Comparison of ENCODE assay signal across 8 cellular contexts in the genomic region with DNA sequence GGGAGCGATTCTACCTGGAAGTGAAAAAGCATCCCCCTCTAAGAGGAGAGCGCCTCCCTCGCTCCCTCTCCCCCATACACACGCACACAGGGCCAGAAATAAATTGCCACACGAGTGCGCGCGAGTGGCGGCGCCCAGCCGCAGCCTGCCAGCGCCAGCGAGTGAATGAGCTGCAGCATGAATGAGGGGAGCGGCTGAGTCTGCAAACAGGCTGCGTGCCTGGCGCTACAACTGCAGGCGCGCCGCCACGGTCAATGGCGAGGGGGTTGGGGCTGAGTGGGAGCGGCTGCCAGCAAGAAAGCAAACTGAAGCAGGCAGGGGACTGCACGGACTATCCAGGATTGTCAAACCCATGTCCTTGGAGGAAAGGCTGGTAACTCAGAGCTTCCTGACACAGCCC. TPM values are rescaled to one million over a fixed set of nuclear protein-coding genes. Genes with fewer than 3 reads are reported as not detected.
DNase-seq lines count a peak whose midpoint lies in the region; ATAC-seq, FAIRE-seq and TF ChIP-seq lines count a peak whose summit lies in the region.

No MANE protein-coding gene starts in this region.

- peak in 1 of 2 experiments; percentile 8 for TF ChIP-seq CTCF in Caco-2 (IDR thresholded peaks at IDR 0.05; ENCODE audit: insufficient read depth in 1 of 2, low read depth in 1 of 2, low read length in 1 of 2, severe bottlenecking in 1 of 2, unreplicated experiment in 1 of 2)
- TF ChIP-seq CTCF in chondrocyte (IDR thresholded peaks at IDR 0.05) = peak; percentile 14
- no peak for TF ChIP-seq CTCF in left lung (IDR thresholded peaks at IDR 0.05)

- H3K36me3 Mint-ChIP-seq in Caco-2 (ENCODE audit: insufficient read depth, unreplicated experiment) (no peaks in the 10 kb centered on the region), chondrocyte (ENCODE audit: low read depth) (no peaks in the 10 kb centered on the region)

- H3K9me3 Mint-ChIP-seq in Caco-2 (ENCODE audit: unreplicated experiment) (no peaks in the 10 kb centered on the region), chondrocyte (ENCODE audit: low read depth) (no peaks in the 10 kb centered on the region)

- FAIRE-seq in GM19239 (lab: Jason Lieb, UNC) = no peak

- H3K9me3 ChIP-seq in Caco-2 (no peaks in the 10 kb centered on the region), left lung (no peaks in the 10 kb centered on the region)

- ATAC-seq in left lung (peak; percentile 88), HG03565 (IDR thresholded peaks at IDR 0.05; ENCODE audit: unreplicated experiment) (no peak)

- H3K27ac ChIP-seq in left lung = no peak overlapping the region

- BruUV-seq in Caco-2 (replicated peaks; lab: Mats Ljungman, UMichigan) = no TSS peak

- CTCF ChIA-PET in Caco-2 (lab: Charles Lee) = interaction anchor here (1.1 kb wide), 1 partner anchor 9 kb away, joined by 8 read pairs; no protein-coding TSS in a partner anchor

- H3K27me3 ChIP-seq in Caco-2 (replicated peaks; ENCODE audit: control insufficient read depth, insufficient read depth, low read length) (no peaks in the 10 kb centered on the region; the same call in 1 of the 2 replicates), left lung (peaks cover 14 to 78% of the 10 kb centered on the region in 2 donors)

- peak in 1 of 2 experiments; percentile 36 for DNase-seq in Caco-2
- peak; percentile 26 for DNase-seq in NCI-H2029 (lab: John Stamatoyannopoulos, UW)
- no peak for DNase-seq in chondrocyte (ENCODE audit: low spot score)
- DNase-seq in left lung = peak; percentile 53 to 83
- DNase-seq in activated CD8-positive, alpha-beta memory T cell treated with anti-CD3 and anti-CD28 coated beads, Interleukin-2, amount 50 U/mL, for 48 hours = no peak
- no peak for DNase-seq in GM19239 (ENCODE audit: insufficient read length, low spot score)
- no peak for DNase-seq in germinal center (ENCODE audit: low spot score)

- H3K4me1 ChIP-seq in Caco-2 = peaks cover 4% of the 10 kb centered on the region; the same call in 1 of the 2 replicates
- H3K4me1 ChIP-seq in left lung = peaks cover 0 to 3% of the 10 kb centered on the region in 2 donors

- no peak overlapping the region for H3K4me3 ChIP-seq in Caco-2 (ENCODE audit: low read depth, low read length)
- no peak overlapping the region for H3K4me3 ChIP-seq in left lung

- POLR2A ChIA-PET in Caco-2 (lab: Charles Lee) = no interaction called here

- no peaks in the 10 kb centered on the region for H3K4me1 Mint-ChIP-seq in Caco-2 (ENCODE audit: low read depth, unreplicated experiment)
- H3K4me1 Mint-ChIP-seq in chondrocyte (ENCODE audit: low read depth) = no peaks in the 10 kb centered on the region

- H3K4me3 Mint-ChIP-seq in Caco-2 (ENCODE audit: unreplicated experiment) = peak overlapping the region; percentile 36
- peak overlapping the region; percentile 37 for H3K4me3 Mint-ChIP-seq in chondrocyte (ENCODE audit: unreplicated experiment)

- H3K27ac Mint-ChIP-seq in Caco-2 (ENCODE audit: unreplicated experiment) (no peak overlapping the region), chondrocyte (ENCODE audit: unreplicated experiment) (no peak overlapping the region)

- intact Hi-C loops in Caco-2 (cut with micrococcal nuclease; ENCODE audit: unreplicated experiment) = loop anchor here (1.0 kb wide), 1 partner anchor 9 kb away; no protein-coding TSS in a partner anchor
- intact Hi-C loops in left lung (cut with DNase I) = no loop called here

- H3K36me3 ChIP-seq in Caco-2 (ENCODE audit: control insufficient read depth, insufficient read depth, low read length) (no peaks in the 10 kb centered on the region), left lung (no peaks in the 10 kb centered on the region)

- H3K27me3 Mint-ChIP-seq in Caco-2 (ENCODE audit: insufficient read depth, unreplicated experiment) (peaks cover 3% of the 10 kb centered on the region), chondrocyte (ENCODE audit: low read depth) (peaks cover 14% of the 10 kb centered on the region)

RNA-seq across cellular contexts. Expression of gene CAMK1G, which starts 2.2 kb away (rescaled TPM):
- total RNA-seq in Caco-2 (2022) = not detected in 2 replicates
- total RNA-seq in chondrocyte = not detected in 3 replicates
- total RNA-seq in left lung = 1 to 10 TPM in 1 of 2 donors, under 1 TPM in 1; 0.29 to 1.1 TPM

Comparison
In these comparisons a context has a peak if more than half of its experiments do, and no peak if none do; other contexts are left out.
1. DNase-seq: peak in NCI-H2029 (single experiment) and left lung (2 of 2); none in chondrocyte (single experiment), activated CD8-positive, alpha-beta memory T cell treated with anti-CD3 and anti-CD28 coated beads, Interleukin-2, amount 50 U/mL, for 48 hours (single experiment), GM19239 (single experiment) and germinal center (single experiment).